ENCODE assay signal across 11 cellular contexts in the genomic region with DNA sequence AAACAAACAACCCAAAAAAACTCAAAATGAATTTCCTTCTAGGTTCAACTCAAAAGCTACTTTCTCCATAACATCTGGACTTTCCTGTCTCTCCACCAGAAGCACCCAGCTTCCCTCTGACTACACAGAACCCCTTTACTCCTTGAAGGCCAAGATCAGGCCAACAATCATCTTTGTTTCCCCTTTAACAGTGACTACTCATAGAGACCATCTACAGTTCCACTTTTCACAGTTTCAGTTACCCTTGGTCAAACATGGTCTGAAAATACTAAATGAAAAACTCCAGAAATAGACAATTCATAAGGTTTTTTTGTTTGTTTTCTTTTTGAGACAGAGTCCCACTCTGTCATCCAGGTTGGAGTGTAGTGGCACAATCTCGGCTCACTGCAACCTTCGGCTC. TPM values are rescaled to one million over a fixed set of nuclear protein-coding genes. Genes with fewer than 3 reads are reported as not detected.
A peak's percentile ranks its signal among the peaks of the same experiment; 100 is the strongest.
DNase-seq lines count a peak whose midpoint lies in the region; ATAC-seq and TF ChIP-seq lines count a peak whose summit lies in the region.
"Had no signal": no experiment of that assay in that cellular context is flagged by ENCODE, and none has a peak within 500 bp of the region (broad histone marks: within the 10 kb centered on the region; RNA-seq: fewer than 3 reads in every experiment).

No MANE protein-coding gene starts in this region.

- H3K4me3 ChIP-seq in naive thymus-derived CD4-positive, alpha-beta T cell (ENCODE audit: low read length), result no peak overlapping the region
- no peak overlapping the region for H3K4me3 ChIP-seq in Peyer's patch
- H3K4me3 ChIP-seq in psoas muscle, result no peak overlapping the region
- H3K4me3 ChIP-seq: tibial artery had no signal

- POLR2A ChIA-PET in naive thymus-derived CD8-positive, alpha-beta T cell (lab: Charles Lee), result no interaction called here
- POLR2A ChIA-PET in naive thymus-derived CD4-positive, alpha-beta T cell (lab: Charles Lee), result interaction anchor here (1.0 to 1.8 kb wide), 3 partner anchors 9 to 20 kb away, joined by 3 to 9 read pairs (median 7); no protein-coding TSS in a partner anchor

- no peaks in the 10 kb centered on the region for H3K27me3 ChIP-seq in naive thymus-derived CD4-positive, alpha-beta T cell (ENCODE audit: control insufficient read depth in 2 of 2, insufficient read depth in 2 of 2, low read length in 2 of 2)
- H3K27me3 ChIP-seq in Peyer's patch (no peaks in the 10 kb centered on the region), psoas muscle (ENCODE audit: insufficient read depth in 3 of 3, low read length in 2 of 3) (no peaks in the 10 kb centered on the region)
- H3K27me3 ChIP-seq: tibial artery had no signal

- TF ChIP-seq POLR2A in Peyer's patch (IDR thresholded peaks at IDR 0.05), result no peak

- H3K9me3 ChIP-seq in naive thymus-derived CD4-positive, alpha-beta T cell (ENCODE audit: control insufficient read depth in 2 of 3, low read length in 3 of 3), result no peaks in the 10 kb centered on the region
- H3K9me3 ChIP-seq in Peyer's patch (no peaks in the 10 kb centered on the region), psoas muscle (no peaks in the 10 kb centered on the region)
- H3K9me3 ChIP-seq: tibial artery had no signal

- H3K4me3 Mint-ChIP-seq in naive thymus-derived CD8-positive, alpha-beta T cell, result no peak overlapping the region
- no peak overlapping the region for H3K4me3 Mint-ChIP-seq in naive thymus-derived CD4-positive, alpha-beta T cell
- H3K4me3 Mint-ChIP-seq: neural crest cell had no signal

- H3K4me1 ChIP-seq in naive thymus-derived CD4-positive, alpha-beta T cell (ENCODE audit: control insufficient read depth in 2 of 2, insufficient read depth in 2 of 2, low read length in 2 of 2), result peaks cover 0 to 3% of the 10 kb centered on the region in 2 donors
- H3K4me1 ChIP-seq in Peyer's patch (peaks cover 0 to 9% (median 0%) of the 10 kb centered on the region in 4 donors), psoas muscle (no peaks in the 10 kb centered on the region)
- H3K4me1 ChIP-seq: tibial artery had no signal

- CTCF ChIA-PET in naive thymus-derived CD4-positive, alpha-beta T cell (lab: Charles Lee), result interaction anchor here (0.6 to 2.9 kb wide), 3 partner anchors 9 to 17 kb away, joined by 4 to 15 read pairs (median 4); partner anchors contain the start of gene GCH1

- intact Hi-C loops in naive thymus-derived CD4-positive, alpha-beta T cell (cut with micrococcal nuclease), result no loop called here
- intact Hi-C loops in psoas muscle (cut with DNase I), result no loop called here

- no peak for TF ChIP-seq CTCF in Peyer's patch (IDR thresholded peaks at IDR 0.05)
- no peak for TF ChIP-seq CTCF in psoas muscle (IDR thresholded peaks at IDR 0.05)

- peaks cover 21 to 66% (median 50%) of the 10 kb centered on the region in 4 donors for H3K4me1 Mint-ChIP-seq in naive thymus-derived CD8-positive, alpha-beta T cell
- peaks cover 28 to 60% (median 51%) of the 10 kb centered on the region in 7 donors for H3K4me1 Mint-ChIP-seq in naive thymus-derived CD4-positive, alpha-beta T cell
- H3K4me1 Mint-ChIP-seq: neural crest cell had no signal

- peak overlapping the region in 6 of 10 donors; percentile 14 to 64 (median 24) for H3K27ac Mint-ChIP-seq in naive thymus-derived CD8-positive, alpha-beta T cell
- H3K27ac Mint-ChIP-seq in naive thymus-derived CD4-positive, alpha-beta T cell, result peak overlapping the region in 4 of 9 donors; percentile 2 to 55 (median 18)

- H3K9me3 Mint-ChIP-seq in naive thymus-derived CD8-positive, alpha-beta T cell, result no peaks in the 10 kb centered on the region
- H3K9me3 Mint-ChIP-seq in naive thymus-derived CD4-positive, alpha-beta T cell, result no peaks in the 10 kb centered on the region
- H3K9me3 Mint-ChIP-seq: neural crest cell had no signal

- no peaks in the 10 kb centered on the region for H3K36me3 ChIP-seq in naive thymus-derived CD4-positive, alpha-beta T cell (ENCODE audit: control insufficient read depth in 2 of 3, insufficient read depth in 3 of 3, low read length in 3 of 3)
- H3K36me3 ChIP-seq in Peyer's patch, result no peaks in the 10 kb centered on the region
- no peaks in the 10 kb centered on the region for H3K36me3 ChIP-seq in psoas muscle (ENCODE audit: insufficient read depth in 1 of 2, low read depth in 1 of 2)
- H3K36me3 ChIP-seq: tibial artery had no signal

- no peak for DNase-seq in naive thymus-derived CD8-positive, alpha-beta T cell
- no peak for DNase-seq in naive thymus-derived CD4-positive, alpha-beta T cell
- no peak for DNase-seq in Peyer's patch
- DNase-seq in psoas muscle, result no peak
- DNase-seq: activated CD4-positive, CD25-positive, alpha-beta regulatory T cell; RPMI8226; tibial artery had no signal

- H3K36me3 Mint-ChIP-seq in naive thymus-derived CD8-positive, alpha-beta T cell, result peaks cover 0 to 3% (median 0%) of the 10 kb centered on the region in 3 donors
- H3K36me3 Mint-ChIP-seq in naive thymus-derived CD4-positive, alpha-beta T cell, result peaks cover 0 to 8% (median 2%) of the 10 kb centered on the region in 5 donors

- no peak overlapping the region for H3K27ac ChIP-seq in naive thymus-derived CD4-positive, alpha-beta T cell (ENCODE audit: low read depth, low read length)
- H3K27ac ChIP-seq in Peyer's patch (no peak overlapping the region), psoas muscle (no peak overlapping the region)
- H3K27ac ChIP-seq: tibial artery had no signal

- 94 to 98% (median 97%) methylated on average over 2 of the region's 2 CpGs for WGBS in psoas muscle, 3 donors

- no peaks in the 10 kb centered on the region for H3K27me3 Mint-ChIP-seq in naive thymus-derived CD8-positive, alpha-beta T cell
- no peaks in the 10 kb centered on the region for H3K27me3 Mint-ChIP-seq in naive thymus-derived CD4-positive, alpha-beta T cell

- ATAC-seq in GM18868 (IDR thresholded peaks at IDR 0.05; ENCODE audit: unreplicated experiment) (peak; percentile 91), GM21528 (IDR thresholded peaks at IDR 0.05; ENCODE audit: low FRiP score, unreplicated experiment) (peak; percentile 68), HG03175 (IDR thresholded peaks at IDR 0.05; ENCODE audit: unreplicated experiment) (peak; percentile 77), psoas muscle (no peak)
- no peak for ATAC-seq in naive thymus-derived CD8-positive, alpha-beta T cell
- no peak for ATAC-seq in naive thymus-derived CD4-positive, alpha-beta T cell

RNA-seq across cellular contexts. Expression of gene GCH1, which starts 11.8 kb away (rescaled TPM):
- 10 to 100 TPM; 22.3 to 24.6 TPM for total RNA-seq in naive thymus-derived CD8-positive, alpha-beta T cell
- polyA plus RNA-seq in naive thymus-derived CD8-positive, alpha-beta T cell, result 10 to 100 TPM; 23.0 to 29.4 (median 24.3) TPM
- 10 to 100 TPM; 21.4 to 64.1 (median 23.2) TPM for total RNA-seq in naive thymus-derived CD4-positive, alpha-beta T cell
- polyA plus RNA-seq in naive thymus-derived CD4-positive, alpha-beta T cell, result 10 to 100 TPM; 23.1 to 25.7 TPM
- total RNA-seq in Peyer's patch, result 10 to 100 TPM; 15.7 to 29.2 (median 28.1) TPM
- total RNA-seq in psoas muscle, result 1 to 10 TPM in 3 of 4 donors, under 1 TPM in 1; 0.65 to 1.4 (median 1.2) TPM
- polyA plus RNA-seq in psoas muscle, result 1 to 10 TPM in 2 of 3 donors, under 1 TPM in 1; 0.91 to 1.2 (median 1.0) TPM

Comparison
In these comparisons a context has a peak if more than half of its experiments do, and no peak if none do; other contexts are left out.
1. ATAC-seq: peak in GM18868 (single experiment), GM21528 (single experiment) and HG03175 (single experiment); none in naive thymus-derived CD8-positive, alpha-beta T cell (0 of 2), naive thymus-derived CD4-positive, alpha-beta T cell (single experiment) and psoas muscle (0 of 4).
2. RNA of gene GCH1, which starts 11.8 kb away (total RNA-seq): 15.7 to 29.2 TPM in Peyer's patch, 22.3 to 24.6 TPM in naive thymus-derived CD8-positive, alpha-beta T cell and 21.4 to 64.1 TPM in naive thymus-derived CD4-positive, alpha-beta T cell; 0.65 to 1.4 TPM in psoas muscle; every median in the first group is over 4 times any median in the second.